In genomic region chr20:8914421-8914820, GRCh38 we compare ENCODE assay signal across 22 cellular contexts.
A peak's percentile ranks its signal among the peaks of the same experiment; 100 is the strongest.
DNase-seq lines count a peak whose midpoint lies in the region; TF ChIP-seq lines count a peak whose summit lies in the region.
"Had no signal": no experiment of that assay in that cellular context is flagged by ENCODE, and none has a peak within 500 bp of the region (broad histone marks: within the 10 kb centered on the region; RNA-seq: fewer than 3 reads in every experiment).

No MANE protein-coding gene starts in this region.

- peaks cover 18% of the 10 kb centered on the region for H3K4me1 ChIP-seq in neuron (ENCODE audit: insufficient read depth, low read length)
- H3K4me1 ChIP-seq: BE2C, BLaER1 had no signal

- H3K27me3 Mint-ChIP-seq in activated CD4-positive, alpha-beta T cell treated with anti-CD3 and anti-CD28 coated beads, Interleukin-2, amount 10 ng/mL, durations not matched to agents 24 days and 14 days: no peaks in the 10 kb centered on the region
- H3K27me3 Mint-ChIP-seq: CD4-positive, alpha-beta memory T cell; CD4-positive, CD25-positive, alpha-beta regulatory T cell; CD8-positive, alpha-beta memory T cell had no signal

- H3K36me3 ChIP-seq in kidney epithelial cell (ENCODE audit: control insufficient read depth, insufficient read depth, low read length) (no peaks in the 10 kb centered on the region), neuron (ENCODE audit: insufficient read depth, low read length) (no peaks in the 10 kb centered on the region)
- H3K36me3 ChIP-seq: BE2C, BLaER1 had no signal

- no peaks in the 10 kb centered on the region for H3K4me1 Mint-ChIP-seq in activated CD4-positive, alpha-beta T cell treated with anti-CD3 and anti-CD28 coated beads, Interleukin-2, amount 10 ng/mL, durations not matched to agents 24 days and 14 days
- H3K4me1 Mint-ChIP-seq: CD14-positive monocyte; CD4-positive, alpha-beta memory T cell; CD4-positive, CD25-positive, alpha-beta regulatory T cell; CD8-positive, alpha-beta memory T cell had no signal

- H2AFZ ChIP-seq in neuron (ENCODE audit: low read depth, low read length): peak overlapping the region; percentile 41

- H3K4me3 Mint-ChIP-seq in activated CD4-positive, alpha-beta T cell treated with anti-CD3 and anti-CD28 coated beads, Interleukin-2, amount 10 ng/mL, durations not matched to agents 24 days and 14 days: no peak overlapping the region
- H3K4me3 Mint-ChIP-seq: CD14-positive monocyte; CD4-positive, alpha-beta memory T cell; CD4-positive, CD25-positive, alpha-beta regulatory T cell; CD8-positive, alpha-beta memory T cell had no signal

- H3K27me3 ChIP-seq in kidney epithelial cell (ENCODE audit: control insufficient read depth, insufficient read depth, low read length) (no peaks in the 10 kb centered on the region), neuron (ENCODE audit: insufficient read depth, low read length) (no peaks in the 10 kb centered on the region)
- H3K27me3 ChIP-seq: BE2C, BLaER1 had no signal

- no peak overlapping the region for H3K4me3 ChIP-seq in kidney epithelial cell (ENCODE audit: low read depth, low read length)
- no peak overlapping the region for H3K4me3 ChIP-seq in neuron (ENCODE audit: low read length)
- H3K4me3 ChIP-seq: BLaER1 had no signal

- H3K36me3 Mint-ChIP-seq in activated CD4-positive, alpha-beta T cell treated with anti-CD3 and anti-CD28 coated beads, Interleukin-2, amount 10 ng/mL, durations not matched to agents 24 days and 14 days (ENCODE audit: low read depth): no peaks in the 10 kb centered on the region
- H3K36me3 Mint-ChIP-seq: CD14-positive monocyte; CD4-positive, alpha-beta memory T cell; CD4-positive, CD25-positive, alpha-beta regulatory T cell had no signal

- peaks cover 7% of the 10 kb centered on the region for H3K9me3 ChIP-seq in neuron (ENCODE audit: low read length)
- H3K9me3 ChIP-seq: BE2C, BLaER1 had no signal

- intact Hi-C loops in activated CD4-positive, alpha-beta T cell treated with anti-CD3 and anti-CD28 coated beads, Interleukin-2, amount 10 ng/mL, durations not matched to agents 24 days and 14 days (cut with micrococcal nuclease): no loop called here

- no peak overlapping the region for H3K27ac Mint-ChIP-seq in activated CD4-positive, alpha-beta T cell treated with anti-CD3 and anti-CD28 coated beads, Interleukin-2, amount 10 ng/mL, durations not matched to agents 24 days and 14 days
- H3K27ac Mint-ChIP-seq: CD14-positive monocyte; CD4-positive, alpha-beta memory T cell; CD4-positive, CD25-positive, alpha-beta regulatory T cell; CD8-positive, alpha-beta memory T cell had no signal

- peaks cover 3% of the 10 kb centered on the region for H3K9me3 Mint-ChIP-seq in activated CD4-positive, alpha-beta T cell treated with anti-CD3 and anti-CD28 coated beads, Interleukin-2, amount 10 ng/mL, durations not matched to agents 24 days and 14 days

- no peak for TF ChIP-seq CTCF in kidney epithelial cell (IDR thresholded peaks at IDR 0.05; ENCODE audit: insufficient read depth, low read length, poor library complexity, severe bottlenecking)

- DNase-seq in kidney epithelial cell (ENCODE audit: low read depth) (peak; percentile 10), kidney tubule cell (ENCODE audit: low spot score) (peak; percentile 79), NCI-H2081 (lab: John Stamatoyannopoulos, UW) (no peak), globus pallidus (ENCODE audit: low spot score) (no peak), GM03348 (ENCODE audit: low spot score) (no peak)
- DNase-seq in activated CD4-positive, alpha-beta T cell treated with anti-CD3 and anti-CD28 coated beads, Interleukin-2, amount 10 ng/mL, durations not matched to agents 24 days and 14 days: no peak
- DNase-seq: 8988T; ACHN; BE2C; C1 segment of cervical spinal cord; CD4-positive, alpha-beta memory T cell; CD4-positive, CD25-positive, alpha-beta regulatory T cell; CD8-positive, alpha-beta memory T cell; COR-L47; DMS153; DMS79; DND-41; EL; GDM1 had no signal

Comparison
In these comparisons a context has a peak if more than half of its experiments do, and no peak if none do; other contexts are left out.
1. DNase-seq: peak in kidney epithelial cell (single experiment) and kidney tubule cell (single experiment); none in NCI-H2081 (0 of 2), globus pallidus (single experiment), GM03348 (single experiment) and activated CD4-positive, alpha-beta T cell treated with anti-CD3 and anti-CD28 coated beads, Interleukin-2, amount 10 ng/mL, durations not matched to agents 24 days and 14 days (single experiment).